1 cellular context compared by ENCODE assay signal in the genomic region with DNA sequence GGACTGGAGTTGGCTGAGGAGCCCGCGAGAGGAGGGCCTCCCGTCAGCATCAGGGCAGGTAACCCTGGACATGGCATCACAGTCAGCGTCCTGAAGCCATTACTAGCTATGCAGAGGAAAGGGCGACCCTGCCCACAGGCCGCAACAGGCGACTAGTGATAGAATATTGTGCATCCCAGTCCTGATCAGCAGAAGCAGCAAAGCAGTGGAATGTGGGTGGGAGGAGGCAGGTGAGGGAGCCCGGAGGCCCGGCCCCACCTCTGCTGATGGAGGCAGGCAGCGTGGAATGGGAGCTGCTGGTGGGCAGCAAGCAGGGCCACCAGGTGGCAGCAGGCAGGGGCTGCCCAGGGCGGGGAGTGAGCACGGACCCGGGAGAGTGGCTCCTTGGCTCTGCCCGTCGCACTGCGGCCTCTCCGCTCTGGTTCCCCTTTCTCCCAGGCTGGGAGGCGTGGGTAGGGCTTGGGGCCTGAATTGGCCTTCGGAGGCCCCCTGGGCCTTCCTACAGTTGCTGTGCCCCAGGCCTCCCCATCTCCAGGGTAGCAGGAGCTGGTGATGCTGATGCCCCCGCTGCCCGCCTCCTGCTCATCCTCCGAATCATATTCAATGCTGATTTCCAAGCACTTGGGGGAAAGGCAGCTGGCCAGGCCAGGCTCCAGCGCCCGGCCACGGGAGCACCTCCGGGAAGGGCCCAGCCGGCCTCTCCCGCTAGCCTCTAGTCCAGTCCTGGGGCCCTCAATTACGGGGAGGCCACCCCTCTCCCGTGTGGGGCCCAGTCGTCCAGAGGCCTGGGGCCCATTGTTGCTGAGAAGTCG.
TF ChIP-seq lines count a peak whose summit lies in the region.

No MANE protein-coding gene starts in this region.

TF ChIP-seq in IMR-90, 13 proteins besides CTCF, POLR2A, EP300 and RAD21:
- TF ChIP-seq CEBPB (IDR thresholded peaks at IDR 0.05; ENCODE audit: low read depth, low read length) (no peak), RCOR1 (IDR thresholded peaks at IDR 0.05; ENCODE audit: insufficient replicate concordance, low read length) (no peak), SMC3 (IDR thresholded peaks at IDR 0.05; ENCODE audit: low read depth, low read length) (peak; percentile 22; the same call in 1 of the 2 replicates)
TF ChIP-seq in IMR-90: peak in this region for 1.
